Comparison of ENCODE assay signal across 25 cellular contexts in the genomic region with DNA sequence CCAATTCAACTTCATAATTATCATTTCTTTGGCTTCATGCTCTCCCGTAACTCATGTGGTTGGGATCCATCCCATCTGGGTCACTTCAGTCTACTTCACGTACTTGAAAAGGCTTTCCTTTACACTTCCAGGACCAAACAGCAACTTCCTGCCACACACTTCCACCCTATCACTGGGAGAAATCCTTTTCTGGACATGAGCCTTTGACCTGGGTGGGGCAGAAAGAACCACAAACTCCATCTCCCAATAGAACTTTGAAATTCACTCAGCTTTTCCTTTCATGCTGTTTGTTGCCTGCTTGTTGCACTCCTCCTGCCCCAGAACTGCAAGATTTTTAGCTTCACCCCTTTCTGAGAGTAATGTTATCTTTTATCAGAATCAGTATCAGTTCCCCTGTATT. TPM values are rescaled to one million over a fixed set of nuclear protein-coding genes. Genes with fewer than 3 reads are reported as not detected.
"Had no signal": no experiment of that assay in that cellular context is flagged by ENCODE, and none has a peak within 500 bp of the region (broad histone marks: within the 10 kb centered on the region; RNA-seq: fewer than 3 reads in every experiment).

No MANE protein-coding gene starts in this region.

- DNase-seq: activated CD4-positive, CD25-positive, alpha-beta regulatory T cell treated with anti-CD3 and anti-CD28 coated beads, Interleukin-2, amount 50 U/mL, for 72 hours; activated CD8-positive, alpha-beta memory T cell treated with anti-CD3 and anti-CD28 coated beads for 24 hours; activated CD8-positive, alpha-beta memory T cell treated with anti-CD3 and anti-CD28 coated beads, Interleukin-2, amount 50 U/mL, for 48 hours; activated effector memory CD4-positive, alpha-beta T cell treated with anti-CD3 and anti-CD28 coated beads, Interleukin-2, amount 50 U/mL, for 16 hours; activated T-cell treated with anti-CD3 and anti-CD28 coated beads, Interleukin-2, amount 50 U/mL, for 72 hours; adrenal gland; effector CD8-positive, alpha-beta T cell; foreskin keratinocyte; head of caudate nucleus; kidney; left lung; naive B cell; stimulated activated CD4-positive, alpha-beta T cell treated with anti-CD3 and anti-CD28 coated beads, Interleukin-15, amount 100 ng/mL, for 24 hours; stimulated activated CD4-positive, alpha-beta T cell treated with anti-CD3 and anti-CD28 coated beads, Interleukin-2, amount 100 ng/mL, for 48 hours; stomach; SW 1271; testis had no signal

- H3K4me1 ChIP-seq: adrenal gland, foreskin keratinocyte, testis had no signal

- H3K36me3 Mint-ChIP-seq: type B pancreatic cell had no signal

- H3K27ac Mint-ChIP-seq: activated naive CD4-positive, alpha-beta T cell treated with anti-CD3 and anti-CD28 coated beads, Interleukin-2, amount 50 U/mL, for 24 hours; activated T-cell treated with anti-CD3 and anti-CD28 coated beads, Interleukin-2, amount 50 U/mL, for 72 hours; dendritic cell treated with granulocyte-macrophage colony-stimulating factor and Interleukin-4, amounts not matched to agents 40 ng/mL and 50 ng/mL, for 4 days; type B pancreatic cell had no signal

- H3K4me3 ChIP-seq: adrenal gland, esophagus muscularis mucosa, left lung, right atrium auricular region, skin epidermis, stomach, testis had no signal

- ATAC-seq: activated T-cell treated with anti-CD3 and anti-CD28 coated beads, Interleukin-2, amount 50 U/mL, for 72 hours; foreskin keratinocyte had no signal

- H3K27ac ChIP-seq: adrenal gland, foreskin keratinocyte, left lung, skin epidermis, stomach, testis had no signal

- H3K27me3 ChIP-seq: adrenal gland, esophagus muscularis mucosa, foreskin keratinocyte, left lung, right atrium auricular region, stomach, testis had no signal

- H3K4me3 Mint-ChIP-seq: activated naive CD4-positive, alpha-beta T cell treated with anti-CD3 and anti-CD28 coated beads, Interleukin-2, amount 50 U/mL, for 24 hours; activated T-cell treated with anti-CD3 and anti-CD28 coated beads, Interleukin-2, amount 50 U/mL, for 72 hours; dendritic cell treated with granulocyte-macrophage colony-stimulating factor and Interleukin-4, amounts not matched to agents 40 ng/mL and 50 ng/mL, for 4 days; naive B cell; neural crest cell; type B pancreatic cell had no signal

- H3K27me3 Mint-ChIP-seq: activated naive CD4-positive, alpha-beta T cell treated with anti-CD3 and anti-CD28 coated beads, Interleukin-2, amount 50 U/mL, for 24 hours; dendritic cell treated with granulocyte-macrophage colony-stimulating factor and Interleukin-4, amounts not matched to agents 40 ng/mL and 50 ng/mL, for 4 days; naive B cell; type B pancreatic cell had no signal

- H3K9me3 ChIP-seq: adrenal gland, esophagus muscularis mucosa, left lung, right atrium auricular region, stomach, testis had no signal

- H3K9me3 Mint-ChIP-seq: activated naive CD4-positive, alpha-beta T cell treated with anti-CD3 and anti-CD28 coated beads, Interleukin-2, amount 50 U/mL, for 24 hours; activated T-cell treated with anti-CD3 and anti-CD28 coated beads, Interleukin-2, amount 50 U/mL, for 72 hours; dendritic cell treated with granulocyte-macrophage colony-stimulating factor and Interleukin-4, amounts not matched to agents 40 ng/mL and 50 ng/mL, for 4 days; naive B cell; neural crest cell; type B pancreatic cell had no signal

RNA-seq across cellular contexts. Expression of a gene that starts 18.4 kb away (rescaled TPM):
- total RNA-seq: foreskin keratinocyte, mononuclear cell had no signal
